ENCODE assay signal across 1 cellular context in genomic region chr4:115076691-115077090, GRCh38.
TF ChIP-seq lines count a peak whose summit lies in the region.

No MANE protein-coding gene starts in this region.

TF ChIP-seq in GM23338, 12 proteins besides CTCF, POLR2A, EP300 and RAD21 (continued from another document):
- no peak for TF ChIP-seq REST (IDR thresholded peaks at IDR 0.05; ENCODE audit: unreplicated experiment)
- TF ChIP-seq CREB1 (CRISPR knock-in tag; IDR thresholded peaks at IDR 0.05; ENCODE audit: low read depth), result no peak
- no peak for TF ChIP-seq EZH2 (IDR thresholded peaks at IDR 0.05; ENCODE audit: low read depth, unreplicated experiment)
- no peak for TF ChIP-seq NANOG (IDR thresholded peaks at IDR 0.05; ENCODE audit: borderline replicate concordance)
- TF ChIP-seq EZH2phosphoT487 (IDR thresholded peaks at IDR 0.05; ENCODE audit: unreplicated experiment), result no peak
- no peak for TF ChIP-seq JUNB (IDR thresholded peaks at IDR 0.05; ENCODE audit: unreplicated experiment)
- no peak for TF ChIP-seq ZNF462 (CRISPR knock-in tag; IDR thresholded peaks at IDR 0.05)
- TF ChIP-seq STAT1 (IDR thresholded peaks at IDR 0.05; ENCODE audit: unreplicated experiment), result no peak
- TF ChIP-seq POLR2AphosphoS5 (IDR thresholded peaks at IDR 0.05; ENCODE audit: low read depth), result no peak
- TF ChIP-seq ZNF331 (CRISPR knock-in tag; IDR thresholded peaks at IDR 0.05; ENCODE audit: low read depth), result no peak
- TF ChIP-seq ZNF114 (CRISPR knock-in tag; IDR thresholded peaks at IDR 0.05), result no peak
TF ChIP-seq in GM23338: peak in this region for 0.
